Comparison of ENCODE assay signal across 20 cellular contexts in the genomic region with DNA sequence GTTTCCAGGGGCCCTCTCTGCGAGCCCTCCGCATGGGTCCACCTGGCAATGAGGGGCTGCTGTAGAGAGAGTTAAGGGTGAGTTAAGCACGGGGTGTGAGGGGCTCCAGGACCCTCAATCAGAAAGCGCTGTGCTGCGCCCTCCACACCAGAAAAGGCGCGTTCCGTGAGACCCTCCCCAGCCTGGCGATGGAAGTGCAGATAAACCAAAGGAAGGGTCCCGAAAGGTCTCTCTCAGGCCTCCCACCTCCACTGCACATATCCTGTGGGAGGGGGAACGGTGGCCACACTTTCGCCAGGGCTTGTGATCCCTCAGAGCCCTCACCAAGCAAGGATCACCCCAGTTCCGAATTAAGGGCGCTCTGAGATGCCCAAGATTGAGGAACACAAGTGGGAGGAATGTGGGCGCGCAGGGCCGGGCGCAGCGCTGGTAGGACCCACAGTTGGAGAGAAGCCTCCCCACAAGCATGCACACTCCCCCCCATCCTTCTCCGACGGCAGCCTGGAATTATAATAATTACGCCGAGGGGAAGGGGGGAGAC. TPM values are rescaled to one million over a fixed set of nuclear protein-coding genes. Genes with fewer than 3 reads are reported as not detected.
A peak's percentile ranks its signal among the peaks of the same experiment; 100 is the strongest.
DNase-seq lines count a peak whose midpoint lies in the region; ATAC-seq and TF ChIP-seq lines count a peak whose summit lies in the region.
"Had no signal": no experiment of that assay in that cellular context is flagged by ENCODE, and none has a peak within 500 bp of the region (broad histone marks: within the 10 kb centered on the region; RNA-seq: fewer than 3 reads in every experiment).

No MANE protein-coding gene starts in this region.

- H3K4me3 Mint-ChIP-seq in activated CD4-positive, alpha-beta memory T cell treated with anti-CD3 and anti-CD28 coated beads, Interleukin-2, amount 10 ng/mL, durations not matched to agents 7 days and 5 days: no peak overlapping the region
- H3K4me3 Mint-ChIP-seq: activated naive CD4-positive, alpha-beta T cell treated with anti-CD3 and anti-CD28 coated beads, Interleukin-2, amount 10 ng/mL, durations not matched to agents 7 days and 5 days had no signal

- H3K4me1 Mint-ChIP-seq in activated CD4-positive, alpha-beta memory T cell treated with anti-CD3 and anti-CD28 coated beads, Interleukin-2, amount 10 ng/mL, durations not matched to agents 7 days and 5 days: peaks cover 7% of the 10 kb centered on the region

- H3K27me3 Mint-ChIP-seq in activated CD4-positive, alpha-beta memory T cell treated with anti-CD3 and anti-CD28 coated beads, Interleukin-2, amount 10 ng/mL, durations not matched to agents 7 days and 5 days: peaks cover 62% of the 10 kb centered on the region

- no peaks in the 10 kb centered on the region for H3K36me3 ChIP-seq in SK-N-SH (replicated peaks in 1 of 2; ENCODE audit: control insufficient read depth in 1 of 2, insufficient read depth in 2 of 2, low read length in 1 of 2)
- H3K36me3 ChIP-seq: transverse colon had no signal

- H3K9me2 ChIP-seq in SK-N-SH: no peaks in the 10 kb centered on the region

- ATAC-seq in SK-N-SH treated with all-trans-retinoic acid at 6 μM for 48 hours (no peak), left lobe of liver (no peak), HG03457 (IDR thresholded peaks at IDR 0.05; ENCODE audit: unreplicated experiment) (no peak)

- no peaks in the 10 kb centered on the region for H3K9me3 Mint-ChIP-seq in activated CD4-positive, alpha-beta memory T cell treated with anti-CD3 and anti-CD28 coated beads, Interleukin-2, amount 10 ng/mL, durations not matched to agents 7 days and 5 days
- H3K9me3 Mint-ChIP-seq: activated naive CD4-positive, alpha-beta T cell treated with anti-CD3 and anti-CD28 coated beads, Interleukin-2, amount 10 ng/mL, durations not matched to agents 7 days and 5 days; brain; CD4-positive, CD25-positive, alpha-beta regulatory T cell had no signal

- H3F3A ChIP-seq in SK-N-SH (replicated peaks; ENCODE audit: insufficient read depth): no peaks in the 10 kb centered on the region

- H3K4me1 ChIP-seq in SK-N-SH (ENCODE audit: control insufficient read depth in 1 of 2, insufficient read depth in 2 of 2, low read depth in 1 of 2, low read length in 1 of 2): no peaks in the 10 kb centered on the region; a peak in 1 of 4 replicates

- no peaks in the 10 kb centered on the region for H4K20me1 ChIP-seq in SK-N-SH (ENCODE audit: insufficient read depth)

- H2AFZ ChIP-seq in SK-N-SH (ENCODE audit: low read depth): no peak overlapping the region

- no peak for TF ChIP-seq EP300 in SK-N-SH (IDR thresholded peaks at IDR 0.05; ENCODE audit: borderline replicate concordance in 1 of 2, low read depth in 1 of 2, low read length in 1 of 2)

- CTCF ChIA-PET in SK-N-SH (lab: Yijun Ruan, JAX): no interaction called here
- CTCF ChIA-PET in activated CD4-positive, alpha-beta memory T cell treated with anti-CD3 and anti-CD28 coated beads, Interleukin-2, amount 10 ng/mL, durations not matched to agents 7 days and 5 days (lab: Charles Lee): no interaction called here

- TF ChIP-seq CTCF in SK-N-SH (IDR thresholded peaks at IDR 0.05): no peak

- DNase-seq in SK-N-SH: peak; percentile 43
- DNase-seq in activated CD4-positive, alpha-beta memory T cell treated with anti-CD3 and anti-CD28 coated beads, Interleukin-2, amount 10 ng/mL, durations not matched to agents 7 days and 5 days: peak; percentile 12
- peak; percentile 8 for DNase-seq in left lobe of liver (ENCODE audit: low spot score)
- DNase-seq in stimulated activated CD8-positive, alpha-beta memory T cell treated with anti-CD3 and anti-CD28 coated beads, Interleukin-4, amount 100 ng/mL, for 48 hours: peak; percentile 21
- no peak for DNase-seq in NCI-H128 (lab: John Stamatoyannopoulos, UW; ENCODE audit: unreplicated experiment)
- no peak for DNase-seq in effector CD4-positive, alpha-beta T cell
- DNase-seq: 8988T; activated naive CD4-positive, alpha-beta T cell treated with anti-CD3 and anti-CD28 coated beads, Interleukin-2, amount 10 ng/mL, durations not matched to agents 7 days and 5 days; CD4-positive, CD25-positive, alpha-beta regulatory T cell; MV-4-11; NK-92 treated with Interleukin-12 subunit alpha and Interleukin-12 subunit beta, amount 100 ng/mL, for 24 hours; SHP77 treated with DMSO at 0.1 percent for 48 hours; transverse colon had no signal

- no peak overlapping the region for H3K9ac ChIP-seq in SK-N-SH

- no peak overlapping the region for H3K4me3 ChIP-seq in SK-N-SH (ENCODE audit: low read depth in 2 of 2, low read length in 1 of 2)
- H3K4me3 ChIP-seq: transverse colon had no signal

- POLR2A ChIA-PET in SK-N-SH (lab: Yijun Ruan, JAX): no interaction called here
- POLR2A ChIA-PET in activated CD4-positive, alpha-beta memory T cell treated with anti-CD3 and anti-CD28 coated beads, Interleukin-2, amount 10 ng/mL, durations not matched to agents 7 days and 5 days (lab: Charles Lee): no interaction called here

- TF ChIP-seq RAD21 in SK-N-SH (IDR thresholded peaks at IDR 0.05; ENCODE audit: low read length): no peak

- H3K27ac ChIP-seq in SK-N-SH (ENCODE audit: low read depth in 2 of 2, low read length in 1 of 2): no peak overlapping the region
- H3K27ac ChIP-seq: transverse colon had no signal

- H3K9me3 ChIP-seq in SK-N-SH: no peaks in the 10 kb centered on the region
- H3K9me3 ChIP-seq: transverse colon had no signal

- 15% methylated on average over 14 of the region's 23 CpGs for WGBS in SK-N-SH (ENCODE audit: low lambda C conversion rate)

- no peaks in the 10 kb centered on the region for H3K36me3 Mint-ChIP-seq in activated CD4-positive, alpha-beta memory T cell treated with anti-CD3 and anti-CD28 coated beads, Interleukin-2, amount 10 ng/mL, durations not matched to agents 7 days and 5 days (ENCODE audit: low read depth)
- H3K36me3 Mint-ChIP-seq: activated naive CD4-positive, alpha-beta T cell treated with anti-CD3 and anti-CD28 coated beads, Interleukin-2, amount 10 ng/mL, durations not matched to agents 7 days and 5 days; brain; CD4-positive, CD25-positive, alpha-beta regulatory T cell had no signal

- H3K27me3 ChIP-seq in SK-N-SH (ENCODE audit: insufficient read depth): peaks cover 39% of the 10 kb centered on the region

- H3K4me2 ChIP-seq in SK-N-SH: no peak overlapping the region

- H3K79me2 ChIP-seq in SK-N-SH (ENCODE audit: insufficient read depth): no peaks in the 10 kb centered on the region

- H3K27ac Mint-ChIP-seq in activated CD4-positive, alpha-beta memory T cell treated with anti-CD3 and anti-CD28 coated beads, Interleukin-2, amount 10 ng/mL, durations not matched to agents 7 days and 5 days: no peak overlapping the region
- H3K27ac Mint-ChIP-seq: activated naive CD4-positive, alpha-beta T cell treated with anti-CD3 and anti-CD28 coated beads, Interleukin-2, amount 10 ng/mL, durations not matched to agents 7 days and 5 days; CD4-positive, CD25-positive, alpha-beta regulatory T cell had no signal

TF ChIP-seq in SK-N-SH, 30 proteins besides CTCF, POLR2A, EP300 and RAD21 (continues in another document):
- TF ChIP-seq JUND (IDR thresholded peaks at IDR 0.05): no peak
- TF ChIP-seq, protein P1, sequence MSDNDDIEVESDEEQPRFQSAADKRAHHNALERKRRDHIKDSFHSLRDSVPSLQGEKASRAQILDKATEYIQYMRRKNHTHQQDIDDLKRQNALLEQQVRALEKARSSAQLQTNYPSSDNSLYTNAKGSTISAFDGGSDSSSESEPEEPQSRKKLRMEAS (IDR thresholded peaks at IDR 0.05; ENCODE audit: low read depth): no peak
- TF ChIP-seq SMC3 (IDR thresholded peaks at IDR 0.05; ENCODE audit: low read depth, low read length): no peak
- TF ChIP-seq MXI1 (IDR thresholded peaks at IDR 0.05; ENCODE audit: low read depth, low read length): no peak

TF ChIP-seq in SK-N-SH treated with all-trans-retinoic acid at 6 μM for 48 hours, 23 proteins besides CTCF, POLR2A, EP300 and RAD21 (continues in another document):
- TF ChIP-seq CREB5 (CRISPR knock-in tag; IDR thresholded peaks at IDR 0.05; ENCODE audit: low read depth) (no peak), CSDC2 (CRISPR knock-in tag; IDR thresholded peaks at IDR 0.05) (no peak), SNAI2 (CRISPR knock-in tag; IDR thresholded peaks at IDR 0.05) (no peak), BACH2 (CRISPR knock-in tag; IDR thresholded peaks at IDR 0.05; ENCODE audit: borderline replicate concordance) (no peak), ZFP30 (CRISPR knock-in tag; IDR thresholded peaks at IDR 0.05) (no peak)
- TF ChIP-seq, protein P2, sequence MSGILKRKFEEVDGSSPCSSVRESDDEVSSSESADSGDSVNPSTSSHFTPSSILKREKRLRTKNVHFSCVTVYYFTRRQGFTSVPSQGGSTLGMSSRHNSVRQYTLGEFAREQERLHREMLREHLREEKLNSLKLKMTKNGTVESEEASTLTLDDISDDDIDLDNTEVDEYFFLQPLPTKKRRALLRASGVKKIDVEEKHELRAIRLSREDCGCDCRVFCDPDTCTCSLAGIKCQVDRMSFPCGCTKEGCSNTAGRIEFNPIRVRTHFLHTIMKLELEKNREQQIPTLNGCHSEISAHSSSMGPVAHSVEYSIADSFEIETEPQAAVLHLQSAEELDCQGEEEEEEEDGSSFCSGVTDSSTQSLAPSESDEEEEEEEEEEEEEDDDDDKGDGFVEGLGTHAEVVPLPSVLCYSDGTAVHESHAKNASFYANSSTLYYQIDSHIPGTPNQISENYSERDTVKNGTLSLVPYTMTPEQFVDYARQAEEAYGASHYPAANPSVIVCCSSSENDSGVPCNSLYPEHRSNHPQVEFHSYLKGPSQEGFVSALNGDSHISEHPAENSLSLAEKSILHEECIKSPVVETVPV (CRISPR knock-in tag; IDR thresholded peaks at IDR 0.05): no peak

RNA-seq across cellular contexts. Expression of gene WNT3A, which starts 1.1 kb away (rescaled TPM):
- not detected in 2 replicates for polyA plus RNA-seq in SK-N-SH (2012; rRNA removed)
- not detected in 2 replicates for polyA plus RNA-seq in SK-N-SH (2012; cell fraction: cytosol; rRNA removed)
- polyA plus RNA-seq in SK-N-SH (2012; cell fraction: nucleus; rRNA removed): not detected in 2 replicates
- total RNA-seq in activated CD4-positive, alpha-beta memory T cell treated with anti-CD3 and anti-CD28 coated beads, Interleukin-2, amount 10 ng/mL, durations not matched to agents 7 days and 5 days: not detected
- total RNA-seq in left lobe of liver: not detected
- total RNA-seq: activated CD8-positive, alpha-beta memory T cell treated with anti-CD3 and anti-CD28 coated beads for 36 hours; CD4-positive, CD25-positive, alpha-beta regulatory T cell; fibroblast of villous mesenchyme; HT-29; renal cortical epithelial cell; transverse colon had no signal
- polyA plus RNA-seq: CD4-positive, CD25-positive, alpha-beta regulatory T cell had no signal

Comparison
In these comparisons a context has a peak if more than half of its experiments do, and no peak if none do; other contexts are left out.
1. DNase-seq: peak in SK-N-SH (single experiment), activated CD4-positive, alpha-beta memory T cell treated with anti-CD3 and anti-CD28 coated beads, Interleukin-2, amount 10 ng/mL, durations not matched to agents 7 days and 5 days (single experiment), left lobe of liver (single experiment) and stimulated activated CD8-positive, alpha-beta memory T cell treated with anti-CD3 and anti-CD28 coated beads, Interleukin-4, amount 100 ng/mL, for 48 hours (single experiment); none in NCI-H128 (single experiment) and effector CD4-positive, alpha-beta T cell (single experiment).